Comparison of ENCODE assay signal across 1 cellular context in the genomic region with DNA sequence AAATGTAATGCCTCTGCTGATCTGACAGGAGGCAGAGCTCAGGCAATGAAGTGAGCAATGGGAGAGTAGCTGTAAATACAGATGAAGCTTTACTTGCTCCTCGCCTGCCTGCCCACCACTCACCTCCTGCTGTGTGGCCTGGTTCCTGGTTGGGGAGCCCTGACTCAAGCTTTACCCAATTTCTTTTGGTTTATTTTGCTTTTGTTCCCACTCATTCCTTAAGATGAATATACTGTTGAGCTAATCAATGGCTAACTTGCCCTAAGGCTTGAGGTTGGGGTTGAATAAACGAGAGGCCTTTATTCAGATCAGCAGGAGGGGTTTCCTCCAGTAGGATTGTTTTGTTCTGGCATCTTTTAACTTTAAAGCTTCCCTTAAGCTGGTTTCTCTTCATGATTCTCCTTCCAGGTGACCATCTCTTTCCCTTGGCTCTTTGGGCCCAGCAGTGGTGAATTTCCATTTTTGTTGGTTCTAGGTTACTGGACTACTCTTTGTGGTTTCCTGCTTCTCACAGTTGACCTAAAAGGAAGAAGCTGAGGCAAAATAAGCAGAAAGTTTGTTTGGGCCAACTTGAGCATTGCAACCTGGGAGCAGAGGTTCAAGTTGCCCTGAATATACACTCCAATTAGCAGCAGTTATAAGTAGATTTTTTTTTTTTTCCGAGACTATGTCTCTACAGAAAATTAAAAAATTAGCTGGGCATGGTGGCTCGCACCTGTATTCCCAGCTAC.
A peak's percentile ranks its signal among the peaks of the same experiment; 100 is the strongest.
TF ChIP-seq lines count a peak whose summit lies in the region.

No MANE protein-coding gene starts in this region.

TF ChIP-seq in GM12878, 131 proteins besides CTCF, POLR2A, EP300 and RAD21:
- TF ChIP-seq IRF3 (IDR thresholded peaks at IDR 0.05) (no peak), CUX1 (IDR thresholded peaks at IDR 0.05; ENCODE audit: insufficient replicate concordance, low read depth, low read length) (no peak), LARP7 (IDR thresholded peaks at IDR 0.05) (no peak), RUNX3 (IDR thresholded peaks at IDR 0.05; ENCODE audit: low read length) (peak; percentile 45), SKIL (IDR thresholded peaks at IDR 0.05; ENCODE audit: low read depth, poor library complexity, severe bottlenecking) (no peak)
- TF ChIP-seq, protein P1, sequence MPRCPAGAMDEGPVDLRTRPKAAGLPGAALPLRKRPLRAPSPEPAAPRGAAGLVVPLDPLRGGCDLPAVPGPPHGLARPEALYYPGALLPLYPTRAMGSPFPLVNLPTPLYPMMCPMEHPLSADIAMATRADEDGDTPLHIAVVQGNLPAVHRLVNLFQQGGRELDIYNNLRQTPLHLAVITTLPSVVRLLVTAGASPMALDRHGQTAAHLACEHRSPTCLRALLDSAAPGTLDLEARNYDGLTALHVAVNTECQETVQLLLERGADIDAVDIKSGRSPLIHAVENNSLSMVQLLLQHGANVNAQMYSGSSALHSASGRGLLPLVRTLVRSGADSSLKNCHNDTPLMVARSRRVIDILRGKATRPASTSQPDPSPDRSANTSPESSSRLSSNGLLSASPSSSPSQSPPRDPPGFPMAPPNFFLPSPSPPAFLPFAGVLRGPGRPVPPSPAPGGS (IDR thresholded peaks at IDR 0.05; ENCODE audit: borderline replicate concordance, insufficient read depth, low read depth, low read length, poor library complexity, severe bottlenecking) = no peak
